Comparison of ENCODE assay signal across 8 cellular contexts in the genomic region with DNA sequence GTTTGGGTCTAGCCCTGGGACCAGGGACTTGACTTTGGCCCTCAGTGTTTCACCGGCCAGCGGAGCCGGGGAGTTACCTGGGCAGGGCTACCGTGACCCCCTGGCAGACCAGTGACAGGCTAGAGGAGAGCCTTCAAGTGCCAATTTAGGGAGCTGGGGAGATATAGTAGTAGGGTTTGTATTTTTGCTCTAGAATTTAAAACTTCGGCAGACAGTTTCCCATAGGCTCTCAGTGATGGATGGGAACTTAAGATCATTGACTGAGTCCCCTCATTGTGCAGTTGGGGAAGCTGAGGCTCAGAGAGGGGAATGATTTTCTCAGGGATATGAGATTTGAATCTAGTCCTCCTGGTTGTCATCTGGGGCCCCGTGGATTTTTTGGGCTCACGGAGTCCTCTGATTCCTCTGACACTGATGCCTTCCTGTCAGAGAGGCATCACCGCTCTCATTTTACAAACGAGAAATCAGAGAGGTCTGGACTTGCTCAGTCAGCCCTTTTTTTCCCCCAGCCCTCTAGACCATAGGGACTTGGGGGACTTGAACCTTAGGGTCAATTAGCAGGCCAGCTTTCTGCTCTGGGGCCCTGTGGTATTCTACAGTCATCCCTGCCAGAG. TPM values are rescaled to one million over a fixed set of nuclear protein-coding genes. Genes with fewer than 3 reads are reported as not detected.
DNase-seq lines count a peak whose midpoint lies in the region; ATAC-seq and TF ChIP-seq lines count a peak whose summit lies in the region.

No MANE protein-coding gene starts in this region.

- peaks cover 11% of the 10 kb centered on the region for H3K27me3 Mint-ChIP-seq in activated T-cell treated with anti-CD3 and anti-CD28 coated beads, Interleukin-2, amount 50 U/mL, for 24 hours
- peaks cover 6% of the 10 kb centered on the region for H3K27me3 Mint-ChIP-seq in activated CD4-positive, alpha-beta memory T cell treated with anti-CD3 and anti-CD28 coated beads for 36 hours

- H3K9me3 ChIP-seq in liver (ENCODE audit: control insufficient read depth in 4 of 4, low read length in 3 of 4) (no peaks in the 10 kb centered on the region), thyroid gland (no peaks in the 10 kb centered on the region)

- no peak for DNase-seq in activated T-cell treated with anti-CD3 and anti-CD28 coated beads, Interleukin-2, amount 50 U/mL, for 24 hours
- DNase-seq in activated T-cell treated with anti-CD3 and anti-CD28 coated beads for 4 hours (no peak), thyroid gland (no peak), NCI-H2196 treated with DMSO at 0.1 percent for 48 hours (lab: John Stamatoyannopoulos, UW; ENCODE audit: unreplicated experiment) (no peak)
- DNase-seq in activated CD4-positive, alpha-beta memory T cell treated with anti-CD3 and anti-CD28 coated beads for 36 hours = no peak

- H3K27me3 ChIP-seq in liver (ENCODE audit: control insufficient read depth in 4 of 4, insufficient read depth in 4 of 4, low read length in 3 of 4) = no peaks in the 10 kb centered on the region
- H3K27me3 ChIP-seq in thyroid gland = no peaks in the 10 kb centered on the region

- TF ChIP-seq RAD21 in liver (IDR thresholded peaks at IDR 0.05) = peak in 1 of 2 donors; percentile 2

- peaks cover 42% of the 10 kb centered on the region for H3K4me1 Mint-ChIP-seq in activated T-cell treated with anti-CD3 and anti-CD28 coated beads, Interleukin-2, amount 50 U/mL, for 24 hours (ENCODE audit: low read depth)
- peaks cover 27% of the 10 kb centered on the region for H3K4me1 Mint-ChIP-seq in activated CD4-positive, alpha-beta memory T cell treated with anti-CD3 and anti-CD28 coated beads for 36 hours (ENCODE audit: low read depth)

- POLR2A ChIA-PET in activated CD4-positive, alpha-beta memory T cell treated with anti-CD3 and anti-CD28 coated beads for 36 hours (lab: Charles Lee) = interaction anchor here (0.6 to 4.1 kb wide), 3 partner anchors 83 to 330 kb away, joined by 3 to 22 read pairs (median 3); a partner anchor contains a TSS

- H3K9ac ChIP-seq in liver (ENCODE audit: low read depth in 1 of 2, low read length in 2 of 2) = no peak overlapping the region

- WGBS in liver = 19% methylated on average over 9 of the region's 9 CpGs
- 19 to 21% methylated on average over 9 of the region's 9 CpGs for WGBS in thyroid gland, 2 donors

- H3K36me3 Mint-ChIP-seq in activated T-cell treated with anti-CD3 and anti-CD28 coated beads, Interleukin-2, amount 50 U/mL, for 24 hours (ENCODE audit: low read depth) = no peaks in the 10 kb centered on the region
- H3K36me3 Mint-ChIP-seq in activated CD4-positive, alpha-beta memory T cell treated with anti-CD3 and anti-CD28 coated beads for 36 hours = no peaks in the 10 kb centered on the region

- peaks cover 12 to 45% (median 39%) of the 10 kb centered on the region in 4 donors for H3K4me1 ChIP-seq in liver (ENCODE audit: control insufficient read depth in 4 of 4, insufficient read depth in 4 of 4, low read length in 3 of 4)
- peaks cover 7 to 18% of the 10 kb centered on the region in 2 donors for H3K4me1 ChIP-seq in thyroid gland

- ATAC-seq in GM18505 (IDR thresholded peaks at IDR 0.05; ENCODE audit: unreplicated experiment) (no peak), GM19351 (IDR thresholded peaks at IDR 0.05; ENCODE audit: unreplicated experiment) (no peak)

- no peak overlapping the region for H3K4me3 ChIP-seq in liver (ENCODE audit: low read depth in 1 of 3, low read length in 3 of 3)
- H3K4me3 ChIP-seq in thyroid gland (replicated peaks in 1 of 3) = peak overlapping the region in 1 of 3 donors; percentile 37

- no peak for TF ChIP-seq POLR2A in thyroid gland (IDR thresholded peaks at IDR 0.05)
- TF ChIP-seq POLR2A in GM18505 (IDR thresholded peaks at IDR 0.05; ENCODE audit: borderline replicate concordance, extremely low read depth, insufficient read depth, insufficient read length) = no peak

- no peaks in the 10 kb centered on the region for H3K9me3 Mint-ChIP-seq in activated T-cell treated with anti-CD3 and anti-CD28 coated beads, Interleukin-2, amount 50 U/mL, for 24 hours
- H3K9me3 Mint-ChIP-seq in activated CD4-positive, alpha-beta memory T cell treated with anti-CD3 and anti-CD28 coated beads for 36 hours = no peaks in the 10 kb centered on the region

- intact Hi-C loops in activated CD4-positive, alpha-beta memory T cell treated with anti-CD3 and anti-CD28 coated beads for 36 hours (cut with micrococcal nuclease) = loop anchor here (1.0 to 10.0 kb wide), 8 partner anchors 129 to 437 kb away; a partner anchor contains a TSS
- intact Hi-C loops in thyroid gland (cut with DNase I) = loop anchor here (2.0 to 10.0 kb wide), 5 partner anchors 81 to 369 kb away; no protein-coding TSS in a partner anchor

- CTCF ChIA-PET in activated CD4-positive, alpha-beta memory T cell treated with anti-CD3 and anti-CD28 coated beads for 36 hours (lab: Charles Lee) = interaction anchor here (0.5 to 4.8 kb wide), 46 partner anchors 9 to 652 kb away, joined by 3 to 57 read pairs (median 5); a partner anchor contains a TSS

- H3K36me3 ChIP-seq in liver (ENCODE audit: control insufficient read depth in 4 of 4, insufficient read depth in 3 of 4, low read depth in 1 of 4, low read length in 3 of 4) (no peaks in the 10 kb centered on the region), thyroid gland (no peaks in the 10 kb centered on the region)

- H3K27ac ChIP-seq in liver (ENCODE audit: low read depth in 1 of 2, low read length in 2 of 2) (peak overlapping the region; percentile 88 to 97), thyroid gland (peak overlapping the region in 2 of 3 donors; percentile 78 to 95)

- peak overlapping the region; percentile 75 for H3K27ac Mint-ChIP-seq in activated T-cell treated with anti-CD3 and anti-CD28 coated beads, Interleukin-2, amount 50 U/mL, for 24 hours
- H3K27ac Mint-ChIP-seq in activated CD4-positive, alpha-beta memory T cell treated with anti-CD3 and anti-CD28 coated beads for 36 hours = peak overlapping the region; percentile 25

- TF ChIP-seq CTCF in liver (IDR thresholded peaks at IDR 0.05; ENCODE audit: low read depth, low read length, missing input control) (no peak), thyroid gland (IDR thresholded peaks at IDR 0.05) (no peak)

- peak overlapping the region; percentile 80 for H3K4me3 Mint-ChIP-seq in activated T-cell treated with anti-CD3 and anti-CD28 coated beads, Interleukin-2, amount 50 U/mL, for 24 hours
- H3K4me3 Mint-ChIP-seq in activated CD4-positive, alpha-beta memory T cell treated with anti-CD3 and anti-CD28 coated beads for 36 hours = peak overlapping the region; percentile 81

TF ChIP-seq in liver, 16 proteins besides CTCF, POLR2A, EP300 and RAD21 (continues in another document):
- TF ChIP-seq YY1 (IDR thresholded peaks at IDR 0.05) (no peak), NR2F2 (IDR thresholded peaks at IDR 0.05) (no peak), FOXA1 (IDR thresholded peaks at IDR 0.05) (no peak), EGR1 (IDR thresholded peaks at IDR 0.05; ENCODE audit: low read depth in 2 of 2) (no peak), RXRA (IDR thresholded peaks at IDR 0.05) (no peak), SP1 (IDR thresholded peaks at IDR 0.05) (no peak), TAF1 (conservative IDR thresholded peaks at IDR 0.05) (no peak), JUND (IDR thresholded peaks at IDR 0.05) (no peak)
- TF ChIP-seq, protein P1, sequence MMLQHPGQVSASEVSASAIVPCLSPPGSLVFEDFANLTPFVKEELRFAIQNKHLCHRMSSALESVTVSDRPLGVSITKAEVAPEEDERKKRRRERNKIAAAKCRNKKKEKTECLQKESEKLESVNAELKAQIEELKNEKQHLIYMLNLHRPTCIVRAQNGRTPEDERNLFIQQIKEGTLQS (IDR thresholded peaks at IDR 0.05) = no peak
- TF ChIP-seq, protein P2, sequence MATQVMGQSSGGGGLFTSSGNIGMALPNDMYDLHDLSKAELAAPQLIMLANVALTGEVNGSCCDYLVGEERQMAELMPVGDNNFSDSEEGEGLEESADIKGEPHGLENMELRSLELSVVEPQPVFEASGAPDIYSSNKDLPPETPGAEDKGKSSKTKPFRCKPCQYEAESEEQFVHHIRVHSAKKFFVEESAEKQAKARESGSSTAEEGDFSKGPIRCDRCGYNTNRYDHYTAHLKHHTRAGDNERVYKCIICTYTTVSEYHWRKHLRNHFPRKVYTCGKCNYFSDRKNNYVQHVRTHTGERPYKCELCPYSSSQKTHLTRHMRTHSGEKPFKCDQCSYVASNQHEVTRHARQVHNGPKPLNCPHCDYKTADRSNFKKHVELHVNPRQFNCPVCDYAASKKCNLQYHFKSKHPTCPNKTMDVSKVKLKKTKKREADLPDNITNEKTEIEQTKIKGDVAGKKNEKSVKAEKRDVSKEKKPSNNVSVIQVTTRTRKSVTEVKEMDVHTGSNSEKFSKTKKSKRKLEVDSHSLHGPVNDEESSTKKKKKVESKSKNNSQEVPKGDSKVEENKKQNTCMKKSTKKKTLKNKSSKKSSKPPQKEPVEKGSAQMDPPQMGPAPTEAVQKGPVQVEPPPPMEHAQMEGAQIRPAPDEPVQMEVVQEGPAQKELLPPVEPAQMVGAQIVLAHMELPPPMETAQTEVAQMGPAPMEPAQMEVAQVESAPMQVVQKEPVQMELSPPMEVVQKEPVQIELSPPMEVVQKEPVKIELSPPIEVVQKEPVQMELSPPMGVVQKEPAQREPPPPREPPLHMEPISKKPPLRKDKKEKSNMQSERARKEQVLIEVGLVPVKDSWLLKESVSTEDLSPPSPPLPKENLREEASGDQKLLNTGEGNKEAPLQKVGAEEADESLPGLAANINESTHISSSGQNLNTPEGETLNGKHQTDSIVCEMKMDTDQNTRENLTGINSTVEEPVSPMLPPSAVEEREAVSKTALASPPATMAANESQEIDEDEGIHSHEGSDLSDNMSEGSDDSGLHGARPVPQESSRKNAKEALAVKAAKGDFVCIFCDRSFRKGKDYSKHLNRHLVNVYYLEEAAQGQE (IDR thresholded peaks at IDR 0.05) = no peak
- TF ChIP-seq, protein P3, sequence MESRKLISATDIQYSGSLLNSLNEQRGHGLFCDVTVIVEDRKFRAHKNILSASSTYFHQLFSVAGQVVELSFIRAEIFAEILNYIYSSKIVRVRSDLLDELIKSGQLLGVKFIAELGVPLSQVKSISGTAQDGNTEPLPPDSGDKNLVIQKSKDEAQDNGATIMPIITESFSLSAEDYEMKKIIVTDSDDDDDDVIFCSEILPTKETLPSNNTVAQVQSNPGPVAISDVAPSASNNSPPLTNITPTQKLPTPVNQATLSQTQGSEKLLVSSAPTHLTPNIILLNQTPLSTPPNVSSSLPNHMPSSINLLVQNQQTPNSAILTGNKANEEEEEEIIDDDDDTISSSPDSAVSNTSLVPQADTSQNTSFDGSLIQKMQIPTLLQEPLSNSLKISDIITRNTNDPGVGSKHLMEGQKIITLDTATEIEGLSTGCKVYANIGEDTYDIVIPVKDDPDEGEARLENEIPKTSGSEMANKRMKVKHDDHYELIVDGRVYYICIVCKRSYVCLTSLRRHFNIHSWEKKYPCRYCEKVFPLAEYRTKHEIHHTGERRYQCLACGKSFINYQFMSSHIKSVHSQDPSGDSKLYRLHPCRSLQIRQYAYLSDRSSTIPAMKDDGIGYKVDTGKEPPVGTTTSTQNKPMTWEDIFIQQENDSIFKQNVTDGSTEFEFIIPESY (IDR thresholded peaks at IDR 0.05) = no peak

RNA-seq across cellular contexts. Expression of a gene that starts 58.3 kb away (rescaled TPM):
- total RNA-seq in activated CD4-positive, alpha-beta memory T cell treated with anti-CD3 and anti-CD28 coated beads for 36 hours = 1 to 10 TPM in 1 of 2 experiments, under 1 TPM in 1; 0.99 to 1.1 TPM
- total RNA-seq in liver = 1 to 10 TPM in 1 of 2 donors, under 1 TPM in 1; 0.84 to 1.1 TPM
- polyA plus RNA-seq in liver = under 1 TPM; 0.13 to 0.17 TPM
- 10 to 100 TPM; 27.1 to 93.0 (median 70.5) TPM for total RNA-seq in thyroid gland

Comparison
In these comparisons a context has a peak if more than half of its experiments do, and no peak if none do; other contexts are left out.
1. RNA of a gene that starts 58.3 kb away (total RNA-seq): 27.1 to 93.0 TPM in thyroid gland; 0.84 to 1.1 TPM in liver and 0.99 to 1.1 TPM in activated CD4-positive, alpha-beta memory T cell treated with anti-CD3 and anti-CD28 coated beads for 36 hours; every median in the first group is over 10 times any median in the second.